ENCODE assay signal across 16 cellular contexts in genomic region chr3:103127116-103127630, GRCh38.
A peak's percentile ranks its signal among the peaks of the same experiment; 100 is the strongest.
DNase-seq lines count a peak whose midpoint lies in the region; ATAC-seq and TF ChIP-seq lines count a peak whose summit lies in the region.
"Had no signal": no experiment of that assay in that cellular context is flagged by ENCODE, and none has a peak within 500 bp of the region (broad histone marks: within the 10 kb centered on the region; RNA-seq: fewer than 3 reads in every experiment).

No MANE protein-coding gene starts in this region.

- TF ChIP-seq CTCF in GM13977 (IDR thresholded peaks at IDR 0.05; ENCODE audit: extremely low read depth, insufficient read depth, missing control alignments) (no peak), choroid plexus epithelial cell (conservative IDR thresholded peaks at IDR 0.05; ENCODE audit: low read depth, low read length) (no peak)

- H3K4me3 ChIP-seq in choroid plexus epithelial cell (ENCODE audit: low read depth, low read length): no peak overlapping the region

- DNase-seq in GM13977 (ENCODE audit: low spot score) (peak; percentile 8), choroid plexus epithelial cell (ENCODE audit: low read depth) (peak; percentile 54), NCI-H510A treated with DMSO at 0.1 percent for 48 hours (lab: John Stamatoyannopoulos, UW) (no peak), RKO (ENCODE audit: low spot score) (no peak), GM03348 (ENCODE audit: low spot score) (no peak), COLO668 (lab: John Stamatoyannopoulos, UW; ENCODE audit: unreplicated experiment) (no peak)
- DNase-seq: ACHN, activated B cell treated with CpG ODN at 0.5 μM for 24 hours, activated gamma-delta T cell, amygdala, hippocampal formation, IMR-90, MV-4-11, T-cell had no signal

- in situ Hi-C loops in GM13977 (cut with MboI; ENCODE audit: low pct_unique_long_range_greater_than_20kb, low sequenced_read_pairs, unreplicated experiment): no loop called here

- peak; percentile 30 for ATAC-seq in GM21619 (IDR thresholded peaks at IDR 0.05; ENCODE audit: unreplicated experiment)
- peak; percentile 43 for ATAC-seq in HG03354 (IDR thresholded peaks at IDR 0.05; ENCODE audit: poor library complexity, severe bottlenecking, unreplicated experiment)
- ATAC-seq: T-cell had no signal

Comparison
In these comparisons a context has a peak if more than half of its experiments do, and no peak if none do; other contexts are left out.
1. DNase-seq: peak in GM13977 (single experiment) and choroid plexus epithelial cell (single experiment); none in NCI-H510A treated with DMSO at 0.1 percent for 48 hours (single experiment), RKO (single experiment), GM03348 (single experiment) and COLO668 (single experiment).